8 cellular contexts compared by ENCODE assay signal in the genomic region with DNA sequence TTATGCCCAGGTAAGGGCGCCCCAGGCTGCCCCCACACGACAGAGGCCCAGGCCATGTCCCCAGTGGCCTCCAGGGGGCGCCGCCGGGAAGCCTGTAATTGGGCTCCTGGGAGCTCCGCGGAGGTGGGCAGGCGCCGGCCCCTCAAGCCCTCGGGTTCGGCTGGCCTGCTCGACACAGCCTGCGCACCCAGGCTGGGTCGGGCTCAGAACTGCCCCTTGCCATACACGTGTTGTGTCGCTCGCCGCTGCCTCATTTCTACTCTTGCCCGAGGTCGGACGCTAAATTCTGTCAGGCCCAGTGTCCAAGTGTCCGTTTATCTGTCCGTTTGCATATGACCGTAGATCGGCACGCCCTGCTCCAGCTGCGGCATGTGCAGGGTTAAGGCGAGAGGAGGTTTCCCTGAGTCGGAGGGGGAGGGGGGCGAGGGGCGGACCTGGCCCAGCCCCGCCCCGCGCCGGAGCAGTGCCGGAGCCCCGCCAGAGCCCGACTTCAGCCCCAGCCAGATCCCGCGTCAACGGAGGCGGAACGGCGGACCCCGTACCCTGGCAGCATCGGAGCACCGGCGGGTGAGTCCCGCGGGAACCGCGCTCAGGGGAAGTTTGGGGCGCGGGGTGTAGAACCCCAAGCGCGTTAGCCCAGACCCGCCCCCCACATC. TPM values are rescaled to one million over a fixed set of nuclear protein-coding genes. Genes with fewer than 3 reads are reported as not detected.
A peak's percentile ranks its signal among the peaks of the same experiment; 100 is the strongest.
DNase-seq lines count a peak whose midpoint lies in the region; ATAC-seq lines count a peak whose summit lies in the region.

A gene (plus strand): TSS at position 480 of the 656 bp plus-strand sequence. CDS start 1,172 bp downstream, outside the sequence.

- ATAC-seq in HG02885 (IDR thresholded peaks at IDR 0.05; ENCODE audit: poor library complexity, unreplicated experiment) = peak; percentile 70

- DNase-seq in ELR (ENCODE audit: low read depth) (peak; percentile 81), NCI-H748 (lab: John Stamatoyannopoulos, UW; ENCODE audit: unreplicated experiment) (peak; percentile 84), lung microvascular endothelial cell (ENCODE audit: low read depth in 2 of 2) (peak; percentile 91 to 94), NK-92 (lab: John Stamatoyannopoulos, UW; ENCODE audit: unreplicated experiment) (no peak)
- peak; percentile 96 for DNase-seq in activated CD8-positive, alpha-beta memory T cell treated with anti-CD3 and anti-CD28 coated beads for 24 hours
- DNase-seq in effector CD8-positive, alpha-beta T cell (lab: John Stamatoyannopoulos, UW) = peak; percentile 78
- peak; percentile 41 to 79 (median 49) for DNase-seq in stimulated activated CD4-positive, alpha-beta T cell treated with anti-CD3 and anti-CD28 coated beads, TNF-alpha, amount 100 ng/mL, for 1 hour (ENCODE audit: low read depth in 3 of 3, low spot score in 1 of 3)

RNA-seq across cellular contexts. Expression of the gene that starts here (rescaled TPM):
- 46.9 and 144 TPM in 2 replicates for total RNA-seq in lung microvascular endothelial cell
